ENCODE assay signal across 22 cellular contexts in the genomic region with DNA sequence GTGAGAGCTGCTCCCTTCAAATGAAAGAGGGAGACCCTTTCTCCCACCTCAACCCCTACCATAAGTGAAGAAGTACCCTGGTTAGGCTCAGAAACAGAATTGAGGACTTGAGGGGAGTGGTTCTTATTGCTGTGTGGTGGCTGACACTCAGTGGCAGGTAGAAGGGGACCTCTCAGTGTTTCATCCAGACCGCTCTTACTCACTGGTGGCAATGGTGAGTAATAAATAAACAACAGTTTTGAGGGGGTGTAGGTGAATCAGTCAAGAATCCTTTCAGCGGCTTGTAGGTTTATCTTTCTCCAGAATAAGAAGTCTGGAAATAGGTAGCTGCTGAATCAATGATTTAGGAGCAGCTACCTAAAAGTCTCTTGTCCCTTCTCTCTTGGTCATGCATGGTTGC.
"Had no signal": no experiment of that assay in that cellular context is flagged by ENCODE, and none has a peak within 500 bp of the region (broad histone marks: within the 10 kb centered on the region; RNA-seq: fewer than 3 reads in every experiment).

No MANE protein-coding gene starts in this region.

- ATAC-seq: mucosa of descending colon; naive thymus-derived CD8-positive, alpha-beta T cell; psoas muscle; sciatic nerve; stimulated activated naive B cell treated with anti-CD40 and anti-IgM and Interleukin-4, amounts not matched to agents 10 μg/mL and 1 μg/mL and 100 μg/mL, for 72 hours; stimulated activated naive CD8-positive, alpha-beta T cell treated with anti-CD3 and anti-CD28 coated beads, Interleukin-15, amount 100 ng/mL, for 72 hours had no signal

- H3K4me2 ChIP-seq: hepatocyte had no signal

- H3K9me3 ChIP-seq: mucosa of descending colon, neutrophil, psoas muscle, spleen, testis, tibial nerve had no signal

- DNase-seq: effector CD4-positive, alpha-beta T cell; endodermal cell; erythroblast; foreskin melanocyte; kidney; mucosa of descending colon; naive thymus-derived CD8-positive, alpha-beta T cell; psoas muscle; retina; spleen; stimulated activated CD4-positive, alpha-beta T cell treated with anti-CD3 and anti-CD28 coated beads, Interleukin-15, amount 100 ng/mL, for 24 hours; stimulated activated CD4-positive, alpha-beta T cell treated with anti-CD3 and anti-CD28 coated beads, Interleukin-1b, Interleukin-23, amount 100 ng/mL, for 48 hours; stimulated activated CD4-positive, alpha-beta T cell treated with anti-CD3 and anti-CD28 coated beads, Interleukin-4, amount 100 ng/mL, for 24 hours; stimulated activated naive B cell treated with anti-CD40 and anti-IgM and Interleukin-4, amounts not matched to agents 10 μg/mL and 1 μg/mL and 100 μg/mL, for 72 hours; stimulated activated naive CD8-positive, alpha-beta T cell treated with anti-CD3 and anti-CD28 coated beads, Interleukin-15, amount 100 ng/mL, for 72 hours; testis had no signal

- FAIRE-seq: endothelial cell of umbilical vein, kidney had no signal

- H3K4me1 Mint-ChIP-seq: naive thymus-derived CD8-positive, alpha-beta T cell; stimulated activated naive B cell treated with anti-CD40 and anti-IgM and Interleukin-4, amounts not matched to agents 10 μg/mL and 1 μg/mL and 100 μg/mL, for 72 hours; stimulated activated naive CD8-positive, alpha-beta T cell treated with anti-CD3 and anti-CD28 coated beads, Interleukin-15, amount 100 ng/mL, for 72 hours had no signal

- H3K4me3 ChIP-seq: coronary artery, hepatocyte, mucosa of descending colon, psoas muscle, spleen, testis, tibial nerve had no signal

- H3K27ac Mint-ChIP-seq: endodermal cell; naive thymus-derived CD8-positive, alpha-beta T cell; stimulated activated naive B cell treated with anti-CD40 and anti-IgM and Interleukin-4, amounts not matched to agents 10 μg/mL and 1 μg/mL and 100 μg/mL, for 72 hours had no signal

- H3K4me3 Mint-ChIP-seq: endodermal cell; naive thymus-derived CD8-positive, alpha-beta T cell; stimulated activated naive B cell treated with anti-CD40 and anti-IgM and Interleukin-4, amounts not matched to agents 10 μg/mL and 1 μg/mL and 100 μg/mL, for 72 hours; stimulated activated naive CD8-positive, alpha-beta T cell treated with anti-CD3 and anti-CD28 coated beads, Interleukin-15, amount 100 ng/mL, for 72 hours had no signal

- H3K27ac ChIP-seq: coronary artery, hepatocyte, neutrophil, psoas muscle, spleen, testis, tibial nerve had no signal

- H2AFZ ChIP-seq: hepatocyte had no signal

- H3K79me2 ChIP-seq: hepatocyte had no signal

- H3K27me3 ChIP-seq: hepatocyte, neutrophil, testis, tibial nerve had no signal

- H3K9me3 Mint-ChIP-seq: endodermal cell; naive thymus-derived CD8-positive, alpha-beta T cell; stimulated activated naive B cell treated with anti-CD40 and anti-IgM and Interleukin-4, amounts not matched to agents 10 μg/mL and 1 μg/mL and 100 μg/mL, for 72 hours; stimulated activated naive CD8-positive, alpha-beta T cell treated with anti-CD3 and anti-CD28 coated beads, Interleukin-15, amount 100 ng/mL, for 72 hours had no signal

- H3K4me1 ChIP-seq: psoas muscle, spleen, testis, tibial nerve had no signal

- H3K36me3 ChIP-seq: neutrophil, spleen, tibial nerve had no signal

- H3K36me3 Mint-ChIP-seq: naive thymus-derived CD8-positive, alpha-beta T cell; stimulated activated naive B cell treated with anti-CD40 and anti-IgM and Interleukin-4, amounts not matched to agents 10 μg/mL and 1 μg/mL and 100 μg/mL, for 72 hours had no signal
